In the genomic region with DNA sequence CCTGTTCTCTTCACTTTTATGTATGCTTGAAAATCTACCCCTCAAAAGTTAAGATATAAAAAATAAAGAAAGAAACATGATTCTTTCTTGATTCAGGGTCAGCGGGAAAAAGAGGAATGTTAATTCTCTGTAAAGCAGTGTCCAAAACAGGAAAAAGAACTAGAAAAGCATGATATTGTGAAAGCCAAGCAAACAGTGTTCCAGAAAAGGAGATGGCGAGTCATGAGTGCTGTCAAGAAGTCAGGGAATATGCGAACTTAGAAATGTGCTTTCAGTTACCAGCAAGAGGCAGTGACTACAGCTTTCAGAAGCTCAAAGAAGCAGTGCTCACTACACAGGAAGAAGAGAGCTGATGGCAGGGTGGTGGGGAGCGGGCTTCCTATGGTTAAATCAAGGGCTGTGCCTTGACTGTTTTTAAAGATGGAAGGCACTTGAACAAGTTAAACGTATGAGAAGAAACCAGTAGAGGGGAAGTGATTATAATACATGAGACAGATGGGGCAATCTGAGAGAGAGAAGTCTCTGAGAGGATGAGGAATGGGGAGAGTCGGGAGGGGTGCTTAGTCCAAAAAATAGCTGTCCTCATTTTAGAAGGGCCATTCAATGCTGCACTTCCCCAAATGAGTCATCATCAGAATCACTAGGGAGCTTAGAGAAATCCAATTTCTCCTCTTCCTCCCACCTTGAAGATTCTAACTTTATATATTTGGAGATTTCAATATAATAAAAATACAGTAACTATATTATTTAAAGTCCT, we compare ENCODE assay signal across 17 cellular contexts.
A peak's percentile ranks its signal among the peaks of the same experiment; 100 is the strongest.
DNase-seq lines count a peak whose midpoint lies in the region; ATAC-seq, FAIRE-seq and TF ChIP-seq lines count a peak whose summit lies in the region.
"Had no signal": no experiment of that assay in that cellular context is flagged by ENCODE, and none has a peak within 500 bp of the region (broad histone marks: within the 10 kb centered on the region; RNA-seq: fewer than 3 reads in every experiment).

No MANE protein-coding gene starts in this region.

- H3K36me3 Mint-ChIP-seq in astrocyte (ENCODE audit: low read depth, unreplicated experiment) = no peaks in the 10 kb centered on the region
- H3K36me3 Mint-ChIP-seq: brain had no signal

- no peak overlapping the region for H3K4me3 ChIP-seq in A549
- no peak overlapping the region for H3K4me3 ChIP-seq in astrocyte (ENCODE audit: insufficient read depth, low read depth, low read length)
- H3K4me3 ChIP-seq in keratinocyte (ENCODE audit: control insufficient read depth in 2 of 3, extremely low read depth in 1 of 3, insufficient read depth in 2 of 3, low read depth in 1 of 3, low read length in 3 of 3) = no peak overlapping the region
- H3K4me3 ChIP-seq: gastroesophageal sphincter, mucosa of descending colon had no signal

- dilution Hi-C loops in keratinocyte (cut with MboI; ENCODE audit: extremely low pct_ligation_motif_present, low sequenced_read_pairs) = no loop called here

- H3K27me3 Mint-ChIP-seq in astrocyte (ENCODE audit: low read depth, unreplicated experiment) = peaks cover 3% of the 10 kb centered on the region

- no peak for TF ChIP-seq EP300 in A549 (IDR thresholded peaks at IDR 0.05)

- TF ChIP-seq RAD21 in A549 (conservative IDR thresholded peaks at IDR 0.05 in 1 of 2, IDR thresholded peaks at IDR 0.05 in 1 of 2) = no peak

- H3K9ac ChIP-seq in astrocyte (ENCODE audit: low read length) (no peak overlapping the region), keratinocyte (ENCODE audit: control insufficient read depth, extremely low read depth, insufficient read depth, low read length) (no peak overlapping the region)

- no peak for TF ChIP-seq POLR2A in A549 (IDR thresholded peaks at IDR 0.05; ENCODE audit: low read length)

- H3K9me3 ChIP-seq in A549 (no peaks in the 10 kb centered on the region), astrocyte (ENCODE audit: insufficient read depth, low read depth, low read length) (no peaks in the 10 kb centered on the region), keratinocyte (ENCODE audit: control insufficient read depth, low read depth, low read length) (no peaks in the 10 kb centered on the region)
- H3K9me3 ChIP-seq: gastroesophageal sphincter, mucosa of descending colon had no signal

- H4K20me1 ChIP-seq in astrocyte (ENCODE audit: insufficient read depth, low read length) (no peaks in the 10 kb centered on the region), keratinocyte (ENCODE audit: control insufficient read depth, extremely low read depth, insufficient read depth, low read length) (no peaks in the 10 kb centered on the region)

- WGBS in A549 (ENCODE audit: missing lambda C conversion rate) = 53% methylated on average over 6 of the region's 6 CpGs

- CTCF ChIA-PET in A549 (lab: Yijun Ruan, JAX) = interaction anchor here (0.7 to 1.7 kb wide), 2 partner anchors 11 to 14 kb away, joined by 3 to 4 read pairs; no protein-coding TSS in a partner anchor

- H3K27ac Mint-ChIP-seq in astrocyte (ENCODE audit: unreplicated experiment) = no peak overlapping the region
- H3K27ac Mint-ChIP-seq: brain had no signal

- H3K36me3 ChIP-seq in astrocyte (ENCODE audit: insufficient read depth, low read length) = no peaks in the 10 kb centered on the region
- H3K36me3 ChIP-seq in keratinocyte (ENCODE audit: control insufficient read depth in 2 of 2, extremely low read depth in 1 of 2, insufficient read depth in 2 of 2, low read length in 2 of 2) = no peaks in the 10 kb centered on the region
- H3K36me3 ChIP-seq: gastroesophageal sphincter, WERI-Rb-1 had no signal

- H3K9me1 ChIP-seq in keratinocyte (ENCODE audit: control insufficient read depth, extremely low read depth, insufficient read depth, low read length) = no peaks in the 10 kb centered on the region

- FAIRE-seq in A549 (lab: Jason Lieb, UNC) = peak; percentile 46
- FAIRE-seq in astrocyte (lab: Jason Lieb, UNC) = no peak
- FAIRE-seq in keratinocyte (lab: Jason Lieb, UNC) = peak; percentile 29

- H3K4me1 ChIP-seq in A549 (peaks cover 36% of the 10 kb centered on the region), astrocyte (ENCODE audit: insufficient read depth, low read length) (no peaks in the 10 kb centered on the region), keratinocyte (ENCODE audit: control insufficient read depth, extremely low read depth, insufficient read depth, low read length) (peaks cover 13% of the 10 kb centered on the region)

- no peak overlapping the region for H3K4me3 Mint-ChIP-seq in astrocyte (ENCODE audit: unreplicated experiment)
- H3K4me3 Mint-ChIP-seq: brain had no signal

- H3K4me1 Mint-ChIP-seq in astrocyte (ENCODE audit: low read depth, unreplicated experiment) = peaks cover 14% of the 10 kb centered on the region

- H3K27ac ChIP-seq in A549 (peak overlapping the region; percentile 50 to 61; a peak in 3 of 6 replicates), astrocyte (ENCODE audit: low read depth, low read length) (no peak overlapping the region), keratinocyte (ENCODE audit: control insufficient read depth, insufficient read depth, low read length) (no peak overlapping the region)
- H3K27ac ChIP-seq: gastroesophageal sphincter, WERI-Rb-1 had no signal

- H2AFZ ChIP-seq in astrocyte (ENCODE audit: low read depth, low read length) (no peak overlapping the region), keratinocyte (ENCODE audit: control insufficient read depth, low read length) (no peak overlapping the region)

- no peaks in the 10 kb centered on the region for H3K27me3 ChIP-seq in astrocyte (ENCODE audit: insufficient read depth, low read length)
- no peaks in the 10 kb centered on the region for H3K27me3 ChIP-seq in keratinocyte (ENCODE audit: control insufficient read depth, extremely low read depth, insufficient read depth, low read length)

- H3K4me2 ChIP-seq in A549 (peak overlapping the region; percentile 65), astrocyte (ENCODE audit: low read length) (no peak overlapping the region), keratinocyte (ENCODE audit: control insufficient read depth, extremely low read depth, insufficient read depth, low read depth, low read length) (no peak overlapping the region)

- peaks cover 2% of the 10 kb centered on the region for H3K9me3 Mint-ChIP-seq in astrocyte (ENCODE audit: unreplicated experiment)
- H3K9me3 Mint-ChIP-seq: brain had no signal

- DNase-seq in A549 (ENCODE audit: low read depth in 1 of 2, low spot score in 1 of 2) (peak in 1 of 2 experiments; percentile 40), HT1080 (ENCODE audit: low read depth) (peak; percentile 28), astrocyte (ENCODE audit: low read depth) (peak; percentile 22), keratinocyte (ENCODE audit: low read depth, low spot score) (no peak), NCI-H2029 (lab: John Stamatoyannopoulos, UW) (no peak), NCI-H1417 treated with DMSO at 0.1 percent for 48 hours (lab: John Stamatoyannopoulos, UW) (no peak), Kasumi-1 (lab: John Stamatoyannopoulos, UW) (no peak)
- no peak for DNase-seq in stimulated activated naive CD4-positive, alpha-beta T cell (lab: John Stamatoyannopoulos, UW)
- DNase-seq: activated effector memory CD4-positive, alpha-beta T cell treated with Interleukin-2 at 50 U/mL for 16 hours; effector CD4-positive, alpha-beta T cell; islet precursor cell; KBM-7; mucosa of descending colon; NCI-H1694; WERI-Rb-1 had no signal

- POLR2A ChIA-PET in A549 (lab: Yijun Ruan, JAX) = no interaction called here

- no peaks in the 10 kb centered on the region for H3K79me2 ChIP-seq in astrocyte (ENCODE audit: insufficient read depth, low read length)
- no peaks in the 10 kb centered on the region for H3K79me2 ChIP-seq in keratinocyte (ENCODE audit: control insufficient read depth, insufficient read depth, low read length)

- no peak for ATAC-seq in A549
- ATAC-seq: gastroesophageal sphincter had no signal

- TF ChIP-seq CTCF in A549 (IDR thresholded peaks at IDR 0.05) (no peak), astrocyte (IDR thresholded peaks at IDR 0.05; ENCODE audit: insufficient read depth, low read depth, low read length) (no peak), keratinocyte (optimal IDR thresholded peaks at IDR 0.05 in 1 of 3, IDR thresholded peaks at IDR 0.05 in 1 of 3, conservative IDR thresholded peaks at IDR 0.05 in 1 of 3; ENCODE audit: extremely low read depth in 1 of 3, insufficient read depth in 2 of 3, low read length in 3 of 3) (no peak)

TF ChIP-seq in A549, 52 proteins besides CTCF, POLR2A, EP300 and RAD21:
- TF ChIP-seq JUNB (IDR thresholded peaks at IDR 0.05) (0 out of 2 replicates have a peak, but pooled peaks have one; percentile 14), FOSL2 (IDR thresholded peaks at IDR 0.05) (peak; percentile 16; the same call in 1 of the 2 replicates), FOSL2 (CRISPR knock-in tag; IDR thresholded peaks at IDR 0.05) (peak; percentile 4; the same call in 1 of the 2 replicates), CBX8 (IDR thresholded peaks at IDR 0.05) (no peak), TP53 (CRISPR knock-in tag; IDR thresholded peaks at IDR 0.05) (no peak), CEBPB (IDR thresholded peaks at IDR 0.05) (peak; percentile 25 to 48; a peak in 1 of 4 replicates), KDM1A (IDR thresholded peaks at IDR 0.05; ENCODE audit: low read depth) (no peak)
TF ChIP-seq in A549: peak in this region for 3.

Comparison
In these comparisons a context has a peak if more than half of its experiments do, and no peak if none do; other contexts are left out.
1. DNase-seq: peak in HT1080 (single experiment) and astrocyte (single experiment); none in keratinocyte (single experiment), stimulated activated naive CD4-positive, alpha-beta T cell (0 of 6), NCI-H2029 (single experiment), NCI-H1417 treated with DMSO at 0.1 percent for 48 hours (single experiment) and Kasumi-1 (0 of 2).
2. H3K27ac ChIP-seq: peak in A549 (2 of 2); none in astrocyte (single experiment) and keratinocyte (single experiment).